Comparison of ENCODE assay signal across 12 cellular contexts in the genomic region with DNA sequence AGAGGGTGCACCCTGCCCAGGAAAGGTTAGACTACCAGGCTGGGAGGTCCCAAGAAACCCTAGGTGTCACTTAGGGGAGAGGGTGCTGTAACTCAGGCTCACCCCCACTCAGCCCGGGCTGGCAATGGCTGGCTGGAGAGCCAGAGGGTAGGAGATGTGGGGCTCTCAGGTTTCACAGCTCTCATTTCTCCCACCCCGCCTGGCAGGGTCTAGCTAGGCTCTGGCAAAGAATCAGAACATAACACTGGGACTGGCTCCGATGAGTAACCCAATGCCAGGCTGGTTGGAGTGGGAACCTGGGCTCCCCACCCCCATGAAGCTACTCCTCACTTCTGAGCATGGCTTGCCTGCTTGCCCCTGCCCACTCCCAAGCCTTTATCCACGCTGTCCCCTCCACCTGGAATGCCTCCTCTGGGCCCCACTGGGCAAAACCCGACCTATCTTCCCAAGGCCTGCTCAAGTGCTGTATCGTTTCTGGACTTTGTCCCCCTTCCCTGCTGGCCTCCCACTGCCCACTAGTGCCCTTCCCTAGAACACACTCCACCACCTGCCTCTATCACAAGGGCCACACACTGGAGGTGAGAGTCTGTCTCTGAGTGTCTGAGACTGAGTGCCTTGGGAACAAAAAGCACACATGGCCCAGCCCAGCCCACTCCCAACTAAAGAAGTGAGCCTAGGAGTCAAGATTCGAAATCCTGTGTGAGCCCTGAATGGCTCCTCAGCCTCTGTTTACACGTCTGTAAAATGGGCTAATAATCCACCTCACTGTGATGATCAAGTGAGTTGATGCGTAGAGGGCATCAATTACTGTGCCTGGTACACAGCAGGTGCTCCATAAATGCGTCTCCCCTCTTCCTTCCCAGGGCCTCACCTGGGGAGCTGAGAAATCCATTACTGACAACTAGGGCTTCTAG. TPM values are rescaled to one million over a fixed set of nuclear protein-coding genes. Genes with fewer than 3 reads are reported as not detected.
DNase-seq lines count a peak whose midpoint lies in the region; ATAC-seq and TF ChIP-seq lines count a peak whose summit lies in the region.
"Had no signal": no experiment of that assay in that cellular context is flagged by ENCODE, and none has a peak within 500 bp of the region (broad histone marks: within the 10 kb centered on the region; RNA-seq: fewer than 3 reads in every experiment).

No MANE protein-coding gene starts in this region.

- DNase-seq in Calu3 (no peak), HuH-7 (ENCODE audit: low spot score) (peak; percentile 37), nephron progenitor cell (peak; percentile 36), activated gamma-delta T cell treated with Interleukin-2 at 50 U/mL for 16 hours (no peak), omental fat pad (ENCODE audit: low spot score) (no peak), prostate gland (ENCODE audit: low spot score) (no peak)
- no peak for DNase-seq in activated T-helper 1 cell treated with anti-CD3 and anti-CD28 coated beads, Interleukin-12 subunit alpha, Interleukin-12 subunit beta, Interleukin-2, Interleukin-4 antibody, amounts not matched to agents 30 ng/mL and 10 ng/mL and 1 ng/mL, durations not matched to agents 14 hours and 24 hours and 36 hours (ENCODE audit: low spot score)
- DNase-seq: colonic mucosa; foreskin keratinocyte; mesendoderm; NCI-H2227 treated with DMSO at 0.1 percent for 48 hours; stimulated activated naive B cell treated with anti-CD40 and anti-IgM and Interleukin-4, amounts not matched to agents 10 μg/mL and 1 μg/mL and 100 μg/mL, for 72 hours had no signal

- no peak for TF ChIP-seq POLR2A in prostate gland (IDR thresholded peaks at IDR 0.05)

- no peaks in the 10 kb centered on the region for H3K27me3 ChIP-seq in prostate gland (replicated peaks; ENCODE audit: insufficient read depth)
- H3K27me3 ChIP-seq: colonic mucosa, foreskin keratinocyte had no signal

- ATAC-seq in omental fat pad (ENCODE audit: low FRiP score): no peak
- ATAC-seq: foreskin keratinocyte; stimulated activated naive B cell treated with anti-CD40 and anti-IgM and Interleukin-4, amounts not matched to agents 10 μg/mL and 1 μg/mL and 100 μg/mL, for 72 hours had no signal

- H3K4me3 ChIP-seq in prostate gland: no peak overlapping the region
- H3K4me3 ChIP-seq: colonic mucosa had no signal

- H3K27me3 Mint-ChIP-seq in Calu3 (ENCODE audit: unreplicated experiment): no peaks in the 10 kb centered on the region
- H3K27me3 Mint-ChIP-seq in activated T-helper 1 cell treated with anti-CD3 and anti-CD28 coated beads, Interleukin-12 subunit alpha, Interleukin-12 subunit beta, Interleukin-2, Interleukin-4 antibody, amounts not matched to agents 30 ng/mL and 10 ng/mL and 1 ng/mL, durations not matched to agents 14 hours and 24 hours and 36 hours (ENCODE audit: insufficient read depth): peaks cover 9% of the 10 kb centered on the region
- peaks cover 3% of the 10 kb centered on the region for H3K27me3 Mint-ChIP-seq in nephron progenitor cell (ENCODE audit: low read depth, poor library complexity)
- H3K27me3 Mint-ChIP-seq: stimulated activated naive B cell treated with anti-CD40 and anti-IgM and Interleukin-4, amounts not matched to agents 10 μg/mL and 1 μg/mL and 100 μg/mL, for 72 hours had no signal

- 66% methylated on average over 10 of the region's 10 CpGs for WGBS in prostate gland

- H3K4me1 ChIP-seq in prostate gland (replicated peaks): peaks cover 10% of the 10 kb centered on the region
- H3K4me1 ChIP-seq: colonic mucosa had no signal

- H3K27ac ChIP-seq in prostate gland: no peak overlapping the region
- H3K27ac ChIP-seq: foreskin keratinocyte had no signal

- TF ChIP-seq CTCF in Calu3 (IDR thresholded peaks at IDR 0.05; ENCODE audit: unreplicated experiment) (no peak), nephron progenitor cell (IDR thresholded peaks at IDR 0.05) (no peak), omental fat pad (IDR thresholded peaks at IDR 0.05) (no peak), prostate gland (IDR thresholded peaks at IDR 0.05) (no peak)

- H3K9me3 Mint-ChIP-seq in Calu3 (ENCODE audit: low read depth, unreplicated experiment): no peaks in the 10 kb centered on the region
- no peaks in the 10 kb centered on the region for H3K9me3 Mint-ChIP-seq in activated T-helper 1 cell treated with anti-CD3 and anti-CD28 coated beads, Interleukin-12 subunit alpha, Interleukin-12 subunit beta, Interleukin-2, Interleukin-4 antibody, amounts not matched to agents 30 ng/mL and 10 ng/mL and 1 ng/mL, durations not matched to agents 14 hours and 24 hours and 36 hours
- no peaks in the 10 kb centered on the region for H3K9me3 Mint-ChIP-seq in nephron progenitor cell
- H3K9me3 Mint-ChIP-seq: stimulated activated naive B cell treated with anti-CD40 and anti-IgM and Interleukin-4, amounts not matched to agents 10 μg/mL and 1 μg/mL and 100 μg/mL, for 72 hours had no signal

- intact Hi-C loops in Calu3 (cut with micrococcal nuclease; ENCODE audit: unreplicated experiment): loop anchor here (5.0 kb wide), 2 partner anchors 48 to 113 kb away; no protein-coding TSS in a partner anchor
- intact Hi-C loops in activated T-helper 1 cell treated with anti-CD3 and anti-CD28 coated beads, Interleukin-12 subunit alpha, Interleukin-12 subunit beta, Interleukin-2, Interleukin-4 antibody, amounts not matched to agents 30 ng/mL and 10 ng/mL and 1 ng/mL, durations not matched to agents 14 hours and 24 hours and 36 hours (cut with micrococcal nuclease): loop anchor here (5.0 kb wide), 1 partner anchor 38 kb away; no protein-coding TSS in a partner anchor
- intact Hi-C loops in prostate gland (cut with DNase I): loop anchor here (5.0 kb wide), 1 partner anchor 113 kb away; no protein-coding TSS in a partner anchor

- H3K4me3 Mint-ChIP-seq in Calu3 (ENCODE audit: low read depth, unreplicated experiment) (peak overlapping the region; percentile 75), nephron progenitor cell (peak overlapping the region; percentile 85)
- peak overlapping the region; percentile 84 for H3K4me3 Mint-ChIP-seq in activated T-helper 1 cell treated with anti-CD3 and anti-CD28 coated beads, Interleukin-12 subunit alpha, Interleukin-12 subunit beta, Interleukin-2, Interleukin-4 antibody, amounts not matched to agents 30 ng/mL and 10 ng/mL and 1 ng/mL, durations not matched to agents 14 hours and 24 hours and 36 hours

- H3K9me3 ChIP-seq in prostate gland: no peaks in the 10 kb centered on the region
- H3K9me3 ChIP-seq: colonic mucosa had no signal

- CTCF ChIA-PET in Calu3 (lab: Charles Lee): interaction anchor here (0.6 kb wide), 1 partner anchor 16 kb away, joined by 8 read pairs; no protein-coding TSS in a partner anchor

- H3K36me3 ChIP-seq in prostate gland: no peaks in the 10 kb centered on the region
- H3K36me3 ChIP-seq: colonic mucosa had no signal

- BruUV-seq in Calu3 (replicated peaks; lab: Mats Ljungman, UMichigan): no TSS peak

- H3K27ac Mint-ChIP-seq in Calu3 (ENCODE audit: unreplicated experiment): no peak overlapping the region
- no peak overlapping the region for H3K27ac Mint-ChIP-seq in activated T-helper 1 cell treated with anti-CD3 and anti-CD28 coated beads, Interleukin-12 subunit alpha, Interleukin-12 subunit beta, Interleukin-2, Interleukin-4 antibody, amounts not matched to agents 30 ng/mL and 10 ng/mL and 1 ng/mL, durations not matched to agents 14 hours and 24 hours and 36 hours
- no peak overlapping the region for H3K27ac Mint-ChIP-seq in nephron progenitor cell

- H3K36me3 Mint-ChIP-seq in Calu3 (ENCODE audit: insufficient read depth, unreplicated experiment) (peaks cover 28% of the 10 kb centered on the region), nephron progenitor cell (ENCODE audit: low read depth) (peaks cover 4% of the 10 kb centered on the region)
- H3K36me3 Mint-ChIP-seq in activated T-helper 1 cell treated with anti-CD3 and anti-CD28 coated beads, Interleukin-12 subunit alpha, Interleukin-12 subunit beta, Interleukin-2, Interleukin-4 antibody, amounts not matched to agents 30 ng/mL and 10 ng/mL and 1 ng/mL, durations not matched to agents 14 hours and 24 hours and 36 hours (ENCODE audit: low read depth): no peaks in the 10 kb centered on the region
- H3K36me3 Mint-ChIP-seq: stimulated activated naive B cell treated with anti-CD40 and anti-IgM and Interleukin-4, amounts not matched to agents 10 μg/mL and 1 μg/mL and 100 μg/mL, for 72 hours had no signal

- peaks cover 36% of the 10 kb centered on the region for H3K4me1 Mint-ChIP-seq in Calu3 (ENCODE audit: low read depth, unreplicated experiment)
- H3K4me1 Mint-ChIP-seq in activated T-helper 1 cell treated with anti-CD3 and anti-CD28 coated beads, Interleukin-12 subunit alpha, Interleukin-12 subunit beta, Interleukin-2, Interleukin-4 antibody, amounts not matched to agents 30 ng/mL and 10 ng/mL and 1 ng/mL, durations not matched to agents 14 hours and 24 hours and 36 hours (ENCODE audit: low read depth): peaks cover 22% of the 10 kb centered on the region
- peaks cover 66% of the 10 kb centered on the region for H3K4me1 Mint-ChIP-seq in nephron progenitor cell

RNA-seq across cellular contexts. Expression of a gene that starts 1.9 kb away (rescaled TPM):
- 15.1 and 15.7 TPM in 2 replicates for total RNA-seq in Calu3 (2022)
- 1.2 and 1.9 TPM in 2 replicates for total RNA-seq in activated T-helper 1 cell treated with anti-CD3 and anti-CD28 coated beads, Interleukin-12 subunit alpha, Interleukin-12 subunit beta, Interleukin-2, Interleukin-4 antibody, amounts not matched to agents 30 ng/mL and 10 ng/mL and 1 ng/mL, durations not matched to agents 14 hours and 24 hours and 36 hours
- total RNA-seq in omental fat pad: 1 to 10 TPM; 1.4 to 5.6 (median 3.1) TPM
- total RNA-seq in prostate gland: 10 to 100 TPM; 16.7 to 23.0 TPM

RNA-seq across cellular contexts. Expression of a gene that starts 19.8 kb away (rescaled TPM):
- total RNA-seq in Calu3 (2022): 96.1 and 111 TPM in 2 replicates
- total RNA-seq in activated T-helper 1 cell treated with anti-CD3 and anti-CD28 coated beads, Interleukin-12 subunit alpha, Interleukin-12 subunit beta, Interleukin-2, Interleukin-4 antibody, amounts not matched to agents 30 ng/mL and 10 ng/mL and 1 ng/mL, durations not matched to agents 14 hours and 24 hours and 36 hours: 160 and 163 TPM in 2 replicates
- total RNA-seq in omental fat pad: 10 to 100 TPM; 67.4 to 94.5 (median 70.0) TPM
- total RNA-seq in prostate gland: 100 to 1,000 TPM in 1 of 2 donors, 10 to 100 TPM in 1; 32.1 to 115 TPM

RNA-seq across cellular contexts. Expression of a gene that starts 37.0 kb away (rescaled TPM):
- total RNA-seq in Calu3 (2022) (not detected in 2 replicates), omental fat pad (not detected), prostate gland (under 1 TPM in 1 of 2 donors, not detected in 1; 0.28 TPM)
- total RNA-seq in activated T-helper 1 cell treated with anti-CD3 and anti-CD28 coated beads, Interleukin-12 subunit alpha, Interleukin-12 subunit beta, Interleukin-2, Interleukin-4 antibody, amounts not matched to agents 30 ng/mL and 10 ng/mL and 1 ng/mL, durations not matched to agents 14 hours and 24 hours and 36 hours: not detected in 2 replicates
- total RNA-seq: foreskin keratinocyte had no signal

RNA-seq across cellular contexts. Expression of a gene that starts 51.8 kb away (rescaled TPM):
- total RNA-seq in Calu3 (2022) (50.0 and 52.8 TPM in 2 replicates), omental fat pad (100 to 1,000 TPM in 2 of 4 donors, 10 to 100 TPM in 2; 50.3 to 134 (median 95.5) TPM), prostate gland (10 to 100 TPM; 21.5 to 49.5 TPM)
- total RNA-seq in activated T-helper 1 cell treated with anti-CD3 and anti-CD28 coated beads, Interleukin-12 subunit alpha, Interleukin-12 subunit beta, Interleukin-2, Interleukin-4 antibody, amounts not matched to agents 30 ng/mL and 10 ng/mL and 1 ng/mL, durations not matched to agents 14 hours and 24 hours and 36 hours: 60.8 and 64.7 TPM in 2 replicates

Comparison
In these comparisons a context has a peak if more than half of its experiments do, and no peak if none do; other contexts are left out.
1. DNase-seq: peak in HuH-7 (single experiment) and nephron progenitor cell (single experiment); none in Calu3 (single experiment), activated T-helper 1 cell treated with anti-CD3 and anti-CD28 coated beads, Interleukin-12 subunit alpha, Interleukin-12 subunit beta, Interleukin-2, Interleukin-4 antibody, amounts not matched to agents 30 ng/mL and 10 ng/mL and 1 ng/mL, durations not matched to agents 14 hours and 24 hours and 36 hours (single experiment), activated gamma-delta T cell treated with Interleukin-2 at 50 U/mL for 16 hours (single experiment), omental fat pad (single experiment) and prostate gland (single experiment).
2. Peak in every context shown above with its lines, with median percentiles within 50 percentile points of each other: H3K4me3 Mint-ChIP-seq.